ENCODE assay signal across 20 cellular contexts in genomic region chr6:104187616-104188015, GRCh38.
A peak's percentile ranks its signal among the peaks of the same experiment; 100 is the strongest.
DNase-seq lines count a peak whose midpoint lies in the region; FAIRE-seq and TF ChIP-seq lines count a peak whose summit lies in the region.
"Had no signal": no experiment of that assay in that cellular context is flagged by ENCODE, and none has a peak within 500 bp of the region (broad histone marks: within the 10 kb centered on the region; RNA-seq: fewer than 3 reads in every experiment).

No MANE protein-coding gene starts in this region.

- no peak overlapping the region for H2BK15ac ChIP-seq in H1 (ENCODE audit: low read length)

- no peaks in the 10 kb centered on the region for H3K9me3 ChIP-seq in PC-9 (ENCODE audit: insufficient read depth, low read depth)
- H3K9me3 ChIP-seq in H1 (ENCODE audit: insufficient read depth in 2 of 2, low read depth in 1 of 2, low read length in 1 of 2) = no peaks in the 10 kb centered on the region
- no peaks in the 10 kb centered on the region for H3K9me3 ChIP-seq in keratinocyte (ENCODE audit: control insufficient read depth, low read depth, low read length)
- peaks cover 0 to 25% (median 24%) of the 10 kb centered on the region in 8 donors for H3K9me3 ChIP-seq in spleen

- CTCF ChIA-PET in PC-9 (lab: Charles Lee) (no interaction called here), H1 (lab: Charles Lee; ENCODE audit: partially characterized antibody) (interaction anchor here (1.0 to 1.5 kb wide), 3 partner anchors 9 to 138 kb away, joined by 3 to 5 read pairs (median 5); no protein-coding TSS in a partner anchor)

- FAIRE-seq in H1 (lab: Jason Lieb, UNC) (no peak), keratinocyte (lab: Jason Lieb, UNC) (no peak)
- FAIRE-seq: A204.1 had no signal

- no peak overlapping the region for H3K18ac ChIP-seq in H1 (ENCODE audit: extremely low read depth, low read length)

- no TSS peak for BruUV-seq in PC-9 (replicated peaks; lab: Mats Ljungman, UMichigan)

- H3K4me3 ChIP-seq in PC-9 (no peak overlapping the region), H1 (ENCODE audit: extremely low read depth in 1 of 4, insufficient read depth in 2 of 4, low read depth in 3 of 4, low read length in 4 of 4) (no peak overlapping the region), keratinocyte (ENCODE audit: control insufficient read depth in 2 of 3, extremely low read depth in 1 of 3, insufficient read depth in 2 of 3, low read depth in 1 of 3, low read length in 3 of 3) (no peak overlapping the region), spleen (no peak overlapping the region)

- intact Hi-C loops in PC-9 (cut with micrococcal nuclease; ENCODE audit: unreplicated experiment) = no loop called here
- intact Hi-C loops in spleen (cut with DNase I; ENCODE audit: low total_unique reads) = no loop called here

- H3K4me2 ChIP-seq in PC-9 (peak overlapping the region; percentile 13; the same call in 1 of the 2 replicates), H1 (ENCODE audit: insufficient read depth in 1 of 2, low read depth in 2 of 2, low read length in 2 of 2) (no peak overlapping the region), keratinocyte (ENCODE audit: control insufficient read depth, extremely low read depth, insufficient read depth, low read depth, low read length) (peak overlapping the region; percentile 8)

- H3K4me1 ChIP-seq in PC-9 (replicated peaks; ENCODE audit: insufficient read depth) (peaks cover 9% of the 10 kb centered on the region), H1 (replicated peaks in 1 of 4; ENCODE audit: control insufficient read depth in 3 of 4, insufficient read depth in 4 of 4, low read length in 3 of 4) (no peaks in the 10 kb centered on the region), keratinocyte (ENCODE audit: control insufficient read depth, extremely low read depth, insufficient read depth, low read length) (peaks cover 21% of the 10 kb centered on the region), spleen (no peaks in the 10 kb centered on the region)

- DNase-seq in ELR (ENCODE audit: low read depth) (peak; percentile 15), PC-9 (peak in 1 of 2 experiments; percentile 59), H1 (ENCODE audit: low read depth in 1 of 2, low spot score in 2 of 2) (no peak), keratinocyte (ENCODE audit: low read depth, low spot score) (no peak), NCI-H2107 treated with DMSO at 0.1 percent for 48 hours (lab: John Stamatoyannopoulos, UW; ENCODE audit: unreplicated experiment) (no peak), spleen (no peak), COLO829 (ENCODE audit: low spot score) (no peak), D341Med (ENCODE audit: low spot score) (no peak)
- DNase-seq: CD8-positive, alpha-beta T cell; DMS79 treated with DMSO at 0.1 percent for 48 hours; GOT3; IMR-90; KG1; MM.1S; NCI-H2029 treated with DMSO at 0.1 percent for 48 hours; NCI-H226; NCI-H510A; OCI-M1 had no signal

- dilution Hi-C loops in keratinocyte (cut with MboI; ENCODE audit: extremely low pct_ligation_motif_present, low sequenced_read_pairs) = no loop called here

- no peak overlapping the region for H2BK20ac ChIP-seq in H1 (ENCODE audit: low read length)

- no peaks in the 10 kb centered on the region for H3K23me2 ChIP-seq in H1 (ENCODE audit: low read depth, low read length)

- H4K8ac ChIP-seq in H1 (ENCODE audit: extremely low read depth, insufficient read depth, low read length) = no peak overlapping the region

- no peak overlapping the region for H2AK5ac ChIP-seq in H1 (ENCODE audit: low read depth, low read length)

- no peak overlapping the region for H3K4ac ChIP-seq in H1 (replicated peaks; ENCODE audit: insufficient read length, low read depth, low read length)

- H3K27ac ChIP-seq in PC-9 (no peak overlapping the region), H1 (ENCODE audit: low read depth, low read length) (no peak overlapping the region), keratinocyte (ENCODE audit: control insufficient read depth, insufficient read depth, low read length) (no peak overlapping the region), spleen (no peak overlapping the region)
- H3K27ac ChIP-seq: C4-2B had no signal

- H3K9ac ChIP-seq in H1 (replicated peaks in 1 of 4; ENCODE audit: extremely low read depth in 1 of 4, low read depth in 3 of 4, low read length in 3 of 4) = no peak overlapping the region
- no peak overlapping the region for H3K9ac ChIP-seq in keratinocyte (ENCODE audit: control insufficient read depth, extremely low read depth, insufficient read depth, low read length)

- H3K79me2 ChIP-seq in PC-9 (ENCODE audit: low read depth) (no peaks in the 10 kb centered on the region), H1 (ENCODE audit: control insufficient read depth in 1 of 2, insufficient read depth in 2 of 2, low read length in 2 of 2) (no peaks in the 10 kb centered on the region), keratinocyte (ENCODE audit: control insufficient read depth, insufficient read depth, low read length) (no peaks in the 10 kb centered on the region)

- H3F3A ChIP-seq in PC-9 (ENCODE audit: insufficient read depth, low read depth) = no peaks in the 10 kb centered on the region

- POLR2A ChIA-PET in PC-9 (lab: Charles Lee; ENCODE audit: unreplicated experiment) (no interaction called here), H1 (lab: Charles Lee; ENCODE audit: partially characterized antibody) (interaction anchor here (0.6 kb wide), 1 partner anchor 211 kb away, joined by 4 read pairs; no protein-coding TSS in a partner anchor)

- H2AFZ ChIP-seq in PC-9 = no peak overlapping the region
- H2AFZ ChIP-seq in H1 (ENCODE audit: low read length) = no peak overlapping the region
- H2AFZ ChIP-seq in keratinocyte (ENCODE audit: control insufficient read depth, low read length) = no peak overlapping the region

- H4K20me1 ChIP-seq in PC-9 (ENCODE audit: insufficient read depth) (no peaks in the 10 kb centered on the region), H1 (replicated peaks in 1 of 2; ENCODE audit: control insufficient read depth in 1 of 2, insufficient read depth in 2 of 2, low read length in 2 of 2) (no peaks in the 10 kb centered on the region), keratinocyte (ENCODE audit: control insufficient read depth, extremely low read depth, insufficient read depth, low read length) (no peaks in the 10 kb centered on the region)

- H3K56ac ChIP-seq in H1 (replicated peaks; ENCODE audit: insufficient read length, low read depth, low read length) = no peak overlapping the region

- no peak for TF ChIP-seq RAD21 in H1 (IDR thresholded peaks at IDR 0.05 in 1 of 2, conservative IDR thresholded peaks at IDR 0.05 in 1 of 2; ENCODE audit: low read depth in 2 of 2, low read length in 2 of 2)

- H2BK12ac ChIP-seq in H1 (ENCODE audit: low read depth, low read length) = no peak overlapping the region

- TF ChIP-seq POLR2A in H1 (IDR thresholded peaks at IDR 0.05; ENCODE audit: control extremely low read depth in 1 of 2, low read depth in 2 of 2, low read length in 2 of 2) = no peak
- no peak for TF ChIP-seq POLR2A in spleen (IDR thresholded peaks at IDR 0.05)

- no peak overlapping the region for H2BK120ac ChIP-seq in H1 (replicated peaks; ENCODE audit: low read depth, low read length)

- H3K9me1 ChIP-seq in keratinocyte (ENCODE audit: control insufficient read depth, extremely low read depth, insufficient read depth, low read length) = no peaks in the 10 kb centered on the region

- no peaks in the 10 kb centered on the region for H3K36me3 ChIP-seq in PC-9 (ENCODE audit: low read depth)
- no peaks in the 10 kb centered on the region for H3K36me3 ChIP-seq in H1 (ENCODE audit: control insufficient read depth in 2 of 4, insufficient read depth in 4 of 4, low read length in 3 of 4)
- no peaks in the 10 kb centered on the region for H3K36me3 ChIP-seq in keratinocyte (ENCODE audit: control insufficient read depth in 2 of 2, extremely low read depth in 1 of 2, insufficient read depth in 2 of 2, low read length in 2 of 2)
- H3K36me3 ChIP-seq in spleen = no peaks in the 10 kb centered on the region

- no peak overlapping the region for H3K23ac ChIP-seq in H1 (ENCODE audit: insufficient read length)

- no peak overlapping the region for H4K91ac ChIP-seq in H1 (replicated peaks; ENCODE audit: insufficient read length, low read length)

- no peaks in the 10 kb centered on the region for H3K9me2 ChIP-seq in PC-9 (ENCODE audit: insufficient read depth)

- H2BK5ac ChIP-seq in H1 (ENCODE audit: low read depth, low read length) = no peak overlapping the region

- H3K27me3 ChIP-seq in PC-9 (ENCODE audit: insufficient read depth, low read depth) (no peaks in the 10 kb centered on the region), H1 (replicated peaks in 1 of 4; ENCODE audit: control insufficient read depth in 3 of 4, extremely low read depth in 1 of 4, insufficient read depth in 3 of 4, low read length in 3 of 4) (no peaks in the 10 kb centered on the region), keratinocyte (ENCODE audit: control insufficient read depth, extremely low read depth, insufficient read depth, low read length) (no peaks in the 10 kb centered on the region), spleen (replicated peaks in 1 of 7) (no peaks in the 10 kb centered on the region)

- no peak overlapping the region for H4K5ac ChIP-seq in H1 (ENCODE audit: insufficient read length, low read depth, low read length)

- H3K14ac ChIP-seq in H1 (ENCODE audit: insufficient read length) = no peak overlapping the region

- no peak for TF ChIP-seq EP300 in H1 (IDR thresholded peaks at IDR 0.05; ENCODE audit: borderline replicate concordance in 1 of 2, low read depth in 2 of 2, low read length in 2 of 2)

- TF ChIP-seq CTCF in PC-9 (conservative IDR thresholded peaks at IDR 0.05) (no peak), H1 (IDR thresholded peaks at IDR 0.05; ENCODE audit: control extremely low read depth in 1 of 3, insufficient read depth in 1 of 3, low read depth in 1 of 3, low read length in 3 of 3) (no peak), keratinocyte (optimal IDR thresholded peaks at IDR 0.05 in 1 of 3, IDR thresholded peaks at IDR 0.05 in 1 of 3, conservative IDR thresholded peaks at IDR 0.05 in 1 of 3; ENCODE audit: extremely low read depth in 1 of 3, insufficient read depth in 2 of 3, low read length in 3 of 3) (no peak), spleen (IDR thresholded peaks at IDR 0.05 in 8 of 11, conservative IDR thresholded peaks at IDR 0.05 in 3 of 11) (no peak)

- no peaks in the 10 kb centered on the region for H3K79me1 ChIP-seq in H1 (ENCODE audit: low read depth, low read length)

TF ChIP-seq in H1, 55 proteins besides CTCF, POLR2A, EP300 and RAD21:
- TF ChIP-seq CHD1 (IDR thresholded peaks at IDR 0.05; ENCODE audit: low read depth, low read length) (no peak), TEAD4 (IDR thresholded peaks at IDR 0.05; ENCODE audit: low read depth, low read length) (peak; percentile 79), MAFK (IDR thresholded peaks at IDR 0.05; ENCODE audit: low read depth, low read length) (no peak), NANOG (IDR thresholded peaks at IDR 0.05; ENCODE audit: insufficient read depth, low read depth, low read length, poor library complexity, severe bottlenecking) (no peak), CHD2 (IDR thresholded peaks at IDR 0.05; ENCODE audit: low read length) (no peak)

Comparison
In these comparisons a context has a peak if more than half of its experiments do, and no peak if none do; other contexts are left out.
1. H3K4me2 ChIP-seq: peak in PC-9 (single experiment) and keratinocyte (single experiment); none in H1 (0 of 2).